ENCODE assay signal across 1 cellular context in genomic region chr5:149960272-149961185, GRCh38.
A peak's percentile ranks its signal among the peaks of the same experiment; 100 is the strongest.
TF ChIP-seq lines count a peak whose summit lies in the region.

TSS of gene SLC26A2 (plus strand) at chr5:149960758. CDS start at chr5:149977653, 16,895 bp downstream.

TF ChIP-seq in HepG2, 621 proteins besides CTCF, POLR2A, EP300 and RAD21 (continued from another document and continues in another):
- TF ChIP-seq ZHX2 (IDR thresholded peaks at IDR 0.05; ENCODE audit: low read depth) (0 out of 2 replicates have a peak, but pooled peaks have one; percentile 15), ZHX2 (CRISPR knock-in tag; IDR thresholded peaks at IDR 0.05; ENCODE audit: borderline replicate concordance) (no peak), ZNF337 (CRISPR knock-in tag; IDR thresholded peaks at IDR 0.05; ENCODE audit: borderline replicate concordance, low read depth) (no peak), ZNF841 (CRISPR knock-in tag; IDR thresholded peaks at IDR 0.05; ENCODE audit: borderline replicate concordance) (peak; percentile 82; the same call in 1 of the 2 replicates), ZNF777 (CRISPR knock-in tag; IDR thresholded peaks at IDR 0.05) (peak; percentile 90), RORA (CRISPR knock-in tag; IDR thresholded peaks at IDR 0.05) (peak; percentile 18; the same call in 1 of the 2 replicates), FOXJ3 (CRISPR knock-in tag; IDR thresholded peaks at IDR 0.05; ENCODE audit: borderline replicate concordance) (no peak), ZNF501 (CRISPR knock-in tag; IDR thresholded peaks at IDR 0.05) (peak; percentile 71), ZNF709 (CRISPR knock-in tag; IDR thresholded peaks at IDR 0.05) (peak; percentile 78; the same call in 1 of the 2 replicates), ZNF567 (CRISPR knock-in tag; IDR thresholded peaks at IDR 0.05; ENCODE audit: borderline replicate concordance) (0 out of 2 replicates have a peak, but pooled peaks have one; percentile 21), ARID4A (CRISPR knock-in tag; IDR thresholded peaks at IDR 0.05; ENCODE audit: borderline replicate concordance) (peak; percentile 75; the same call in 1 of the 2 replicates), ZMYM2 (CRISPR knock-in tag; IDR thresholded peaks at IDR 0.05) (no peak), RFXANK (CRISPR knock-in tag; IDR thresholded peaks at IDR 0.05) (peak; percentile 40; the same call in 1 of the 2 replicates), NFKBIZ (CRISPR knock-in tag; IDR thresholded peaks at IDR 0.05) (0 out of 2 replicates have a peak, but pooled peaks have one; percentile 78), FOXO4 (CRISPR knock-in tag; conservative IDR thresholded peaks at IDR 0.05) (no peak), HMG20A (CRISPR knock-in tag; IDR thresholded peaks at IDR 0.05; ENCODE audit: borderline replicate concordance) (no peak), THAP9 (CRISPR knock-in tag; IDR thresholded peaks at IDR 0.05; ENCODE audit: borderline replicate concordance) (peak; percentile 76; the same call in 1 of the 2 replicates), PRDM10 (CRISPR knock-in tag; IDR thresholded peaks at IDR 0.05; ENCODE audit: low read depth) (0 out of 2 replicates have a peak, but pooled peaks have one; percentile 38), GLMP (CRISPR knock-in tag; IDR thresholded peaks at IDR 0.05; ENCODE audit: borderline replicate concordance) (no peak), NRL (CRISPR knock-in tag; IDR thresholded peaks at IDR 0.05; ENCODE audit: borderline replicate concordance) (0 out of 2 replicates have a peak, but pooled peaks have one; percentile 69), ZNF10 (CRISPR knock-in tag; IDR thresholded peaks at IDR 0.05; ENCODE audit: borderline replicate concordance, low read depth) (no peak), RFXAP (CRISPR knock-in tag; IDR thresholded peaks at IDR 0.05; ENCODE audit: borderline replicate concordance) (0 out of 2 replicates have a peak, but pooled peaks have one; percentile 34), CBX2 (IDR thresholded peaks at IDR 0.05; ENCODE audit: low read depth, low read length) (no peak), CBX2 (CRISPR knock-in tag; IDR thresholded peaks at IDR 0.05; ENCODE audit: low read depth) (no peak), ZFP41 (CRISPR knock-in tag; IDR thresholded peaks at IDR 0.05; ENCODE audit: borderline replicate concordance) (peak; percentile 87; the same call in 1 of the 2 replicates), FOXA3 (CRISPR knock-in tag; IDR thresholded peaks at IDR 0.05) (peak; percentile 73), ZNF569 (CRISPR knock-in tag; IDR thresholded peaks at IDR 0.05; ENCODE audit: borderline replicate concordance) (no peak), TEAD3 (CRISPR knock-in tag; optimal IDR thresholded peaks at IDR 0.05; ENCODE audit: borderline replicate concordance) (peak; percentile 34), ZNF597 (CRISPR knock-in tag; IDR thresholded peaks at IDR 0.05) (no peak)
- TF ChIP-seq, protein P1, sequence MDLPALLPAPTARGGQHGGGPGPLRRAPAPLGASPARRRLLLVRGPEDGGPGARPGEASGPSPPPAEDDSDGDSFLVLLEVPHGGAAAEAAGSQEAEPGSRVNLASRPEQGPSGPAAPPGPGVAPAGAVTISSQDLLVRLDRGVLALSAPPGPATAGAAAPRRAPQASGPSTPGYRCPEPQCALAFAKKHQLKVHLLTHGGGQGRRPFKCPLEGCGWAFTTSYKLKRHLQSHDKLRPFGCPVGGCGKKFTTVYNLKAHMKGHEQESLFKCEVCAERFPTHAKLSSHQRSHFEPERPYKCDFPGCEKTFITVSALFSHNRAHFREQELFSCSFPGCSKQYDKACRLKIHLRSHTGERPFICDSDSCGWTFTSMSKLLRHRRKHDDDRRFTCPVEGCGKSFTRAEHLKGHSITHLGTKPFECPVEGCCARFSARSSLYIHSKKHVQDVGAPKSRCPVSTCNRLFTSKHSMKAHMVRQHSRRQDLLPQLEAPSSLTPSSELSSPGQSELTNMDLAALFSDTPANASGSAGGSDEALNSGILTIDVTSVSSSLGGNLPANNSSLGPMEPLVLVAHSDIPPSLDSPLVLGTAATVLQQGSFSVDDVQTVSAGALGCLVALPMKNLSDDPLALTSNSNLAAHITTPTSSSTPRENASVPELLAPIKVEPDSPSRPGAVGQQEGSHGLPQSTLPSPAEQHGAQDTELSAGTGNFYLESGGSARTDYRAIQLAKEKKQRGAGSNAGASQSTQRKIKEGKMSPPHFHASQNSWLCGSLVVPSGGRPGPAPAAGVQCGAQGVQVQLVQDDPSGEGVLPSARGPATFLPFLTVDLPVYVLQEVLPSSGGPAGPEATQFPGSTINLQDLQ (CRISPR knock-in tag; IDR thresholded peaks at IDR 0.05) = peak; percentile 50; the same call in 1 of the 2 replicates
